ENCODE assay signal across 2 cellular contexts in the genomic region with DNA sequence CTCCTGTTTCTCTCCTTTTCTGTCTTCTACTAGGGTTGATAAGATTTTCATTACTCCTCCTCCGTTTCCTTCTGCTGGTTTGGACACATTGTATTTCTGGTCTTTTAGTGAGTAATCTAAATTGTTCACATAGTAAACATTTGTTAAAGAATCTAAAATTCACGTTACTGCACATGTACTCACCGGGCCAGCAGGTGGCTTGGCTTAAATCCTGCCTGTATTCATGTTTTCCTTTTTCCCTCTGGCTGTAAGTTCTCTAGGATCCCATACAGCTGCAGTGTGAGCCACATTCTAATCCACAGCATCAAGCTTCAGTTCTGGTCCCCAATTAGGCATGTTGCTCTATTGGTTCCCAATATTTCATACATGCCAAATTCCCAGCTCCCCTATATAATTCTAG.
TF ChIP-seq lines count a peak whose summit lies in the region.

No MANE protein-coding gene starts in this region.

TF ChIP-seq in HCT116, 20 proteins besides CTCF, POLR2A, EP300 and RAD21:
- TF ChIP-seq SRF (IDR thresholded peaks at IDR 0.05; ENCODE audit: low read depth) (no peak), ZFX (IDR thresholded peaks at IDR 0.05) (no peak), POLR2AphosphoS5 (IDR thresholded peaks at IDR 0.05; ENCODE audit: low read depth, low read length) (no peak), CBX3 (IDR thresholded peaks at IDR 0.05; ENCODE audit: low read depth) (no peak), CEBPB (IDR thresholded peaks at IDR 0.05; ENCODE audit: low read depth) (no peak), JUND (IDR thresholded peaks at IDR 0.05) (no peak)
TF ChIP-seq in HCT116: peak in this region for 0.

TF ChIP-seq in H1, 55 proteins besides CTCF, POLR2A, EP300 and RAD21:
- TF ChIP-seq, protein P1, sequence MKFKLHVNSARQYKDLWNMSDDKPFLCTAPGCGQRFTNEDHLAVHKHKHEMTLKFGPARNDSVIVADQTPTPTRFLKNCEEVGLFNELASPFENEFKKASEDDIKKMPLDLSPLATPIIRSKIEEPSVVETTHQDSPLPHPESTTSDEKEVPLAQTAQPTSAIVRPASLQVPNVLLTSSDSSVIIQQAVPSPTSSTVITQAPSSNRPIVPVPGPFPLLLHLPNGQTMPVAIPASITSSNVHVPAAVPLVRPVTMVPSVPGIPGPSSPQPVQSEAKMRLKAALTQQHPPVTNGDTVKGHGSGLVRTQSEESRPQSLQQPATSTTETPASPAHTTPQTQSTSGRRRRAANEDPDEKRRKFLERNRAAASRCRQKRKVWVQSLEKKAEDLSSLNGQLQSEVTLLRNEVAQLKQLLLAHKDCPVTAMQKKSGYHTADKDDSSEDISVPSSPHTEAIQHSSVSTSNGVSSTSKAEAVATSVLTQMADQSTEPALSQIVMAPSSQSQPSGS (IDR thresholded peaks at IDR 0.05; ENCODE audit: low read length): no peak
- TF ChIP-seq NRF1 (IDR thresholded peaks at IDR 0.05; ENCODE audit: low read depth, low read length): no peak
- TF ChIP-seq POLR2AphosphoS5 (IDR thresholded peaks at IDR 0.05; ENCODE audit: low read depth, low read length): no peak
- TF ChIP-seq BACH1 (IDR thresholded peaks at IDR 0.05; ENCODE audit: low read length): no peak
- TF ChIP-seq TAF7 (optimal IDR thresholded peaks at IDR 0.05; ENCODE audit: borderline replicate concordance, low read depth, low read length): no peak
- TF ChIP-seq, protein P2, sequence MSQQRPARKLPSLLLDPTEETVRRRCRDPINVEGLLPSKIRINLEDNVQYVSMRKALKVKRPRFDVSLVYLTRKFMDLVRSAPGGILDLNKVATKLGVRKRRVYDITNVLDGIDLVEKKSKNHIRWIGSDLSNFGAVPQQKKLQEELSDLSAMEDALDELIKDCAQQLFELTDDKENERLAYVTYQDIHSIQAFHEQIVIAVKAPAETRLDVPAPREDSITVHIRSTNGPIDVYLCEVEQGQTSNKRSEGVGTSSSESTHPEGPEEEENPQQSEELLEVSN (IDR thresholded peaks at IDR 0.05): no peak
- no peak for TF ChIP-seq TCF12 (IDR thresholded peaks at IDR 0.05; ENCODE audit: low read depth, low read length)
- no peak for TF ChIP-seq KDM5A (IDR thresholded peaks at IDR 0.05; ENCODE audit: low read length)
- no peak for TF ChIP-seq SIN3A (conservative IDR thresholded peaks at IDR 0.05 in 1 of 2, IDR thresholded peaks at IDR 0.05 in 1 of 2; ENCODE audit: low read depth in 1 of 2, low read length in 2 of 2)
- no peak for TF ChIP-seq GABPA (IDR thresholded peaks at IDR 0.05; ENCODE audit: borderline replicate concordance, insufficient read depth, low read length)
- TF ChIP-seq HDAC2 (IDR thresholded peaks at IDR 0.05; ENCODE audit: borderline replicate concordance in 1 of 2, low read depth in 2 of 2, low read length in 2 of 2): no peak
- TF ChIP-seq, protein P3, sequence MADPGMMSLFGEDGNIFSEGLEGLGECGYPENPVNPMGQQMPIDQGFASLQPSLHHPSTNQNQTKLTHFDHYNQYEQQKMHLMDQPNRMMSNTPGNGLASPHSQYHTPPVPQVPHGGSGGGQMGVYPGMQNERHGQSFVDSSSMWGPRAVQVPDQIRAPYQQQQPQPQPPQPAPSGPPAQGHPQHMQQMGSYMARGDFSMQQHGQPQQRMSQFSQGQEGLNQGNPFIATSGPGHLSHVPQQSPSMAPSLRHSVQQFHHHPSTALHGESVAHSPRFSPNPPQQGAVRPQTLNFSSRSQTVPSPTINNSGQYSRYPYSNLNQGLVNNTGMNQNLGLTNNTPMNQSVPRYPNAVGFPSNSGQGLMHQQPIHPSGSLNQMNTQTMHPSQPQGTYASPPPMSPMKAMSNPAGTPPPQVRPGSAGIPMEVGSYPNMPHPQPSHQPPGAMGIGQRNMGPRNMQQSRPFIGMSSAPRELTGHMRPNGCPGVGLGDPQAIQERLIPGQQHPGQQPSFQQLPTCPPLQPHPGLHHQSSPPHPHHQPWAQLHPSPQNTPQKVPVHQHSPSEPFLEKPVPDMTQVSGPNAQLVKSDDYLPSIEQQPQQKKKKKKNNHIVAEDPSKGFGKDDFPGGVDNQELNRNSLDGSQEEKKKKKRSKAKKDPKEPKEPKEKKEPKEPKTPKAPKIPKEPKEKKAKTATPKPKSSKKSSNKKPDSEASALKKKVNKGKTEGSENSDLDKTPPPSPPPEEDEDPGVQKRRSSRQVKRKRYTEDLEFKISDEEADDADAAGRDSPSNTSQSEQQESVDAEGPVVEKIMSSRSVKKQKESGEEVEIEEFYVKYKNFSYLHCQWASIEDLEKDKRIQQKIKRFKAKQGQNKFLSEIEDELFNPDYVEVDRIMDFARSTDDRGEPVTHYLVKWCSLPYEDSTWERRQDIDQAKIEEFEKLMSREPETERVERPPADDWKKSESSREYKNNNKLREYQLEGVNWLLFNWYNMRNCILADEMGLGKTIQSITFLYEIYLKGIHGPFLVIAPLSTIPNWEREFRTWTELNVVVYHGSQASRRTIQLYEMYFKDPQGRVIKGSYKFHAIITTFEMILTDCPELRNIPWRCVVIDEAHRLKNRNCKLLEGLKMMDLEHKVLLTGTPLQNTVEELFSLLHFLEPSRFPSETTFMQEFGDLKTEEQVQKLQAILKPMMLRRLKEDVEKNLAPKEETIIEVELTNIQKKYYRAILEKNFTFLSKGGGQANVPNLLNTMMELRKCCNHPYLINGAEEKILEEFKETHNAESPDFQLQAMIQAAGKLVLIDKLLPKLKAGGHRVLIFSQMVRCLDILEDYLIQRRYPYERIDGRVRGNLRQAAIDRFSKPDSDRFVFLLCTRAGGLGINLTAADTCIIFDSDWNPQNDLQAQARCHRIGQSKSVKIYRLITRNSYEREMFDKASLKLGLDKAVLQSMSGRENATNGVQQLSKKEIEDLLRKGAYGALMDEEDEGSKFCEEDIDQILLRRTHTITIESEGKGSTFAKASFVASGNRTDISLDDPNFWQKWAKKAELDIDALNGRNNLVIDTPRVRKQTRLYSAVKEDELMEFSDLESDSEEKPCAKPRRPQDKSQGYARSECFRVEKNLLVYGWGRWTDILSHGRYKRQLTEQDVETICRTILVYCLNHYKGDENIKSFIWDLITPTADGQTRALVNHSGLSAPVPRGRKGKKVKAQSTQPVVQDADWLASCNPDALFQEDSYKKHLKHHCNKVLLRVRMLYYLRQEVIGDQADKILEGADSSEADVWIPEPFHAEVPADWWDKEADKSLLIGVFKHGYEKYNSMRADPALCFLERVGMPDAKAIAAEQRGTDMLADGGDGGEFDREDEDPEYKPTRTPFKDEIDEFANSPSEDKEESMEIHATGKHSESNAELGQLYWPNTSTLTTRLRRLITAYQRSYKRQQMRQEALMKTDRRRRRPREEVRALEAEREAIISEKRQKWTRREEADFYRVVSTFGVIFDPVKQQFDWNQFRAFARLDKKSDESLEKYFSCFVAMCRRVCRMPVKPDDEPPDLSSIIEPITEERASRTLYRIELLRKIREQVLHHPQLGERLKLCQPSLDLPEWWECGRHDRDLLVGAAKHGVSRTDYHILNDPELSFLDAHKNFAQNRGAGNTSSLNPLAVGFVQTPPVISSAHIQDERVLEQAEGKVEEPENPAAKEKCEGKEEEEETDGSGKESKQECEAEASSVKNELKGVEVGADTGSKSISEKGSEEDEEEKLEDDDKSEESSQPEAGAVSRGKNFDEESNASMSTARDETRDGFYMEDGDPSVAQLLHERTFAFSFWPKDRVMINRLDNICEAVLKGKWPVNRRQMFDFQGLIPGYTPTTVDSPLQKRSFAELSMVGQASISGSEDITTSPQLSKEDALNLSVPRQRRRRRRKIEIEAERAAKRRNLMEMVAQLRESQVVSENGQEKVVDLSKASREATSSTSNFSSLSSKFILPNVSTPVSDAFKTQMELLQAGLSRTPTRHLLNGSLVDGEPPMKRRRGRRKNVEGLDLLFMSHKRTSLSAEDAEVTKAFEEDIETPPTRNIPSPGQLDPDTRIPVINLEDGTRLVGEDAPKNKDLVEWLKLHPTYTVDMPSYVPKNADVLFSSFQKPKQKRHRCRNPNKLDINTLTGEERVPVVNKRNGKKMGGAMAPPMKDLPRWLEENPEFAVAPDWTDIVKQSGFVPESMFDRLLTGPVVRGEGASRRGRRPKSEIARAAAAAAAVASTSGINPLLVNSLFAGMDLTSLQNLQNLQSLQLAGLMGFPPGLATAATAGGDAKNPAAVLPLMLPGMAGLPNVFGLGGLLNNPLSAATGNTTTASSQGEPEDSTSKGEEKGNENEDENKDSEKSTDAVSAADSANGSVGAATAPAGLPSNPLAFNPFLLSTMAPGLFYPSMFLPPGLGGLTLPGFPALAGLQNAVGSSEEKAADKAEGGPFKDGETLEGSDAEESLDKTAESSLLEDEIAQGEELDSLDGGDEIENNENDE (IDR thresholded peaks at IDR 0.05; ENCODE audit: insufficient replicate concordance, low read length): no peak
- no peak for TF ChIP-seq SAP30 (IDR thresholded peaks at IDR 0.05; ENCODE audit: insufficient read depth, insufficient replicate concordance, low read length)
- no peak for TF ChIP-seq HDAC6 (IDR thresholded peaks at IDR 0.05; ENCODE audit: low read depth, low read length)
